7 cellular contexts compared by ENCODE assay signal in the genomic region with DNA sequence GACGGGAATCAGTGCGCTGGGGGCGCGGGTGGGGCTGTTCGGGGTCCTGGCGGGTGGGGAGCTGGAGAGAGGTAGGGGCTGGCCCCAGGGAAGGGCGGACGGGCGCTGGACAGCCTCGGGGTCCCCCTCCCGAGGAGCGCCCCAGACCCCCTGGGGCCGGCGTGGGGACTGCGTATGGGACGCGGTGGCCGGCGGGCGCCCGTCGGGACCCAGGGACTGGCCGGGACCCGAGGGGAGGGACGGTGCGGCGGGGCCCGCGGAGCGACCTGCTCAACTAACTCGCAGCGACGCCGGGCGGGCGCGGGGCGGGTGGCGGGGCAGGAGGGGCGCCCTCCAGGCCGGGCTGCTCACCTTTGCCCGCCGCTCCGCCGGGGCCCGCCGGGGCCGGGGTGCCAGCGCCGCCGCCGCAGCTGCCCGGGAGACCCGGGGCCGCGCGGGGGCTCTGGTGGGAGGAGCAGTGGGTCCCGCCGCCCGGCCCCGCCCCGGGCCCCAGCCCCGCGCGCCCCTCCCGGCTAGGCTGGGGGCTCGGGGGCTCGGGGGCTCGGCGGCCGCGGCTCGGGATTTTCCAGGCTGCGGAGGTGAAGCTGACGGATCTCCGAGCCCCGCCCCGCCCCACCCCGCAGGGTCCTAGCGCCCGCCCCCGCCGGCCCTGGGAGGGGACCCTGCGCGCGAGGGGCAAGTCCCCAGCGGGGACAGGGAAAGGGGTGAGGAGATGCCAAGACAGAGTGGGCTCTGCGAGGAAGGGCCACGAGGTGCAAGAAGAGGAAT. TPM values are rescaled to one million over a fixed set of nuclear protein-coding genes. Genes with fewer than 3 reads are reported as not detected.
A peak's percentile ranks its signal among the peaks of the same experiment; 100 is the strongest.
DNase-seq lines count a peak whose midpoint lies in the region; ATAC-seq and TF ChIP-seq lines count a peak whose summit lies in the region.

No MANE protein-coding gene starts in this region.

- H3K36me3 Mint-ChIP-seq in activated T-cell treated with anti-CD3 and anti-CD28 coated beads, Interleukin-2, amount 50 U/mL, for 72 hours (ENCODE audit: insufficient read depth in 2 of 2), result no peaks in the 10 kb centered on the region

- WGBS in ovary, 3 donors, result 1 to 2% (median 1%) methylated on average over 23 to 86 of the region's 89 CpGs

- no peak for TF ChIP-seq CTCF in fibroblast of the aortic adventitia (IDR thresholded peaks at IDR 0.05; ENCODE audit: insufficient read depth, low read length)
- TF ChIP-seq CTCF in ovary (IDR thresholded peaks at IDR 0.05), result no peak
- no peak for TF ChIP-seq CTCF in uterus (IDR thresholded peaks at IDR 0.05)

- intact Hi-C loops in ovary (cut with DNase I) (loop anchor here in 1 of 4 donors (10.0 kb wide), 1 partner anchor 187 kb away; no protein-coding TSS in a partner anchor), uterus (cut with DNase I; ENCODE audit: low total_unique reads) (no loop called here)

- peak overlapping the region; percentile 67 to 82 for H3K4me3 Mint-ChIP-seq in activated T-cell treated with anti-CD3 and anti-CD28 coated beads, Interleukin-2, amount 50 U/mL, for 72 hours

- peaks cover 5% of the 10 kb centered on the region for H3K4me1 ChIP-seq in ovary (ENCODE audit: insufficient read depth)
- no peaks in the 10 kb centered on the region for H3K4me1 ChIP-seq in uterus

- no peak for TF ChIP-seq EP300 in ovary (IDR thresholded peaks at IDR 0.05)

- H3K9me3 Mint-ChIP-seq in activated T-cell treated with anti-CD3 and anti-CD28 coated beads, Interleukin-2, amount 50 U/mL, for 72 hours, result no peaks in the 10 kb centered on the region

- DNase-seq in NCI-H345 treated with DMSO at 0.1 percent for 48 hours (lab: John Stamatoyannopoulos, UW; ENCODE audit: unreplicated experiment) (peak; percentile 14), fibroblast of the aortic adventitia (ENCODE audit: low read depth) (no peak), ovary (peak in 4 of 5 donors; percentile 35 to 59 (median 48)), uterus (no peak), superior temporal gyrus (ENCODE audit: extremely low spot score) (no peak)
- DNase-seq in activated T-cell treated with anti-CD3 and anti-CD28 coated beads, Interleukin-2, amount 50 U/mL, for 72 hours, result peak; percentile 59 to 60

- H3K27ac Mint-ChIP-seq in activated T-cell treated with anti-CD3 and anti-CD28 coated beads, Interleukin-2, amount 50 U/mL, for 72 hours, result no peak overlapping the region

- H3K9me3 ChIP-seq in ovary (no peaks in the 10 kb centered on the region), uterus (no peaks in the 10 kb centered on the region)

- H3K36me3 ChIP-seq in ovary (no peaks in the 10 kb centered on the region), uterus (no peaks in the 10 kb centered on the region)

- peak overlapping the region; percentile 26 to 78 for H3K27ac ChIP-seq in ovary
- peak overlapping the region; percentile 46 to 59 for H3K27ac ChIP-seq in uterus

- H3K27me3 Mint-ChIP-seq in activated T-cell treated with anti-CD3 and anti-CD28 coated beads, Interleukin-2, amount 50 U/mL, for 72 hours (ENCODE audit: low read depth), result no peaks in the 10 kb centered on the region

- TF ChIP-seq POLR2A in ovary (IDR thresholded peaks at IDR 0.05), result no peak
- no peak for TF ChIP-seq POLR2A in uterus (IDR thresholded peaks at IDR 0.05)

- peak; percentile 53 for ATAC-seq in GM18909 (IDR thresholded peaks at IDR 0.05; ENCODE audit: poor library complexity, unreplicated experiment)
- peak; percentile 76 to 80 for ATAC-seq in activated T-cell treated with anti-CD3 and anti-CD28 coated beads, Interleukin-2, amount 50 U/mL, for 72 hours (replicated peaks in 1 of 2)

- H3K4me3 ChIP-seq in fibroblast of the aortic adventitia (ENCODE audit: low read depth, low read length), result peak overlapping the region; percentile 56
- peak overlapping the region; percentile 94 for H3K4me3 ChIP-seq in ovary
- peak overlapping the region; percentile 39 to 74 for H3K4me3 ChIP-seq in uterus

- H3K27me3 ChIP-seq in ovary (no peaks in the 10 kb centered on the region), uterus (no peaks in the 10 kb centered on the region)

- peaks cover 20% of the 10 kb centered on the region for H3K4me1 Mint-ChIP-seq in activated T-cell treated with anti-CD3 and anti-CD28 coated beads, Interleukin-2, amount 50 U/mL, for 72 hours (ENCODE audit: low read depth)

RNA-seq across cellular contexts. Expression of a gene that starts 12.3 kb away (rescaled TPM):
- total RNA-seq in activated T-cell treated with anti-CD3 and anti-CD28 coated beads, Interleukin-2, amount 50 U/mL, for 72 hours, result 10 to 100 TPM; 31.9 to 41.3 TPM
- total RNA-seq in fibroblast of the aortic adventitia (ENCODE audit: low replicate concordance), result 21.4 and 33.3 TPM in 2 replicates
- 10 to 100 TPM; 38.7 to 56.1 (median 46.3) TPM for total RNA-seq in ovary
- polyA plus RNA-seq in ovary, result 10 to 100 TPM; 36.8 to 41.0 TPM
- 10 to 100 TPM; 19.1 to 85.3 (median 53.0) TPM for total RNA-seq in uterus

RNA-seq across cellular contexts. Expression of a gene that starts 29.3 kb away (rescaled TPM):
- 10 to 100 TPM; 81.7 to 93.4 TPM for total RNA-seq in activated T-cell treated with anti-CD3 and anti-CD28 coated beads, Interleukin-2, amount 50 U/mL, for 72 hours
- total RNA-seq in fibroblast of the aortic adventitia (ENCODE audit: low replicate concordance) (66.9 and 184 TPM in 2 replicates), ovary (100 to 1,000 TPM in 1 of 7 donors, 10 to 100 TPM in 6; 62.1 to 162 (median 81.9) TPM), uterus (100 to 1,000 TPM in 1 of 4 donors, 10 to 100 TPM in 3; 21.3 to 222 (median 70.4) TPM)
- polyA plus RNA-seq in ovary, result 10 to 100 TPM; 39.0 to 75.5 TPM

RNA-seq across cellular contexts. Expression of a gene that starts 32.7 kb away (rescaled TPM):
- 10 to 100 TPM; 55.8 to 56.0 TPM for total RNA-seq in activated T-cell treated with anti-CD3 and anti-CD28 coated beads, Interleukin-2, amount 50 U/mL, for 72 hours
- total RNA-seq in fibroblast of the aortic adventitia (ENCODE audit: low replicate concordance) (9.1 and 12.4 TPM in 2 replicates), ovary (10 to 100 TPM; 25.2 to 42.3 (median 32.5) TPM), uterus (10 to 100 TPM; 20.7 to 57.6 (median 32.3) TPM)
- polyA plus RNA-seq in ovary, result 10 to 100 TPM; 21.8 to 29.2 TPM

Comparison
In these comparisons a context has a peak if more than half of its experiments do, and no peak if none do; other contexts are left out.
1. DNase-seq: peak in NCI-H345 treated with DMSO at 0.1 percent for 48 hours (single experiment), activated T-cell treated with anti-CD3 and anti-CD28 coated beads, Interleukin-2, amount 50 U/mL, for 72 hours (2 of 2) and ovary (4 of 5); none in fibroblast of the aortic adventitia (single experiment), uterus (0 of 2) and superior temporal gyrus (single experiment).
2. Peak in every context shown above with its lines, with median percentiles within 50 percentile points of each other: H3K4me3 ChIP-seq.